In the genomic region with DNA sequence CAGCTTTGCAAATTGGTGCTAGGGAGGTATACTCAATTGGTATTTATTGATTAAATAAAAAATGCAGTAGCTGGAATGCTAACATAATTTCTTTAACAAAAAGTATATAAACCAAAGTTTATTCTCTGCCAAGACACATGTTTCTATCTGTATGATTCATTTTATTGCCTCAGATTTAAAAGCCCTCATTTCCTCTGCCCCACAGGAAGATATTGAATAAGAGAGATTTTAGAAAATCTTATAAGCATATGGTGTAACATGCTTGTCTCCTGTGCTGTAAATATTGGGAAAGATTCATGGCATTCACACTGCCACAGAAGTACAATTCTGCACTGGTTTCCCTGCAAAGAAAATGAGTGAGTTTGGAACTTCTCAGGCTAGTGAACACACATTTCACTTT, we compare ENCODE assay signal across 20 cellular contexts.
DNase-seq lines count a peak whose midpoint lies in the region; ATAC-seq, FAIRE-seq and TF ChIP-seq lines count a peak whose summit lies in the region.
"Had no signal": no experiment of that assay in that cellular context is flagged by ENCODE, and none has a peak within 500 bp of the region (broad histone marks: within the 10 kb centered on the region; RNA-seq: fewer than 3 reads in every experiment).

No MANE protein-coding gene starts in this region.

- TF ChIP-seq POLR2A in GM18505 (IDR thresholded peaks at IDR 0.05; ENCODE audit: borderline replicate concordance, extremely low read depth, insufficient read depth, insufficient read length), result no peak

- ATAC-seq in GM18505 (IDR thresholded peaks at IDR 0.05; ENCODE audit: unreplicated experiment), result no peak
- ATAC-seq: CD8-positive, alpha-beta T cell; K562 had no signal

- H3K36me3 ChIP-seq in A673 (ENCODE audit: insufficient read depth, low read length, poor library complexity, severe bottlenecking) (no peaks in the 10 kb centered on the region), bronchial epithelial cell (ENCODE audit: control insufficient read depth, insufficient read depth, low read length) (no peaks in the 10 kb centered on the region), tibial artery (no peaks in the 10 kb centered on the region)
- H3K36me3 ChIP-seq: BLaER1 had no signal

- H3K27me3 ChIP-seq in A673 (replicated peaks; ENCODE audit: insufficient read depth, low read depth, low read length, poor library complexity) (no peaks in the 10 kb centered on the region), bronchial epithelial cell (ENCODE audit: control insufficient read depth, insufficient read depth, low read length) (no peaks in the 10 kb centered on the region), tibial artery (no peaks in the 10 kb centered on the region)
- H3K27me3 ChIP-seq: BLaER1 had no signal

- FAIRE-seq in bronchial epithelial cell (lab: Jason Lieb, UNC), result no peak
- FAIRE-seq: K562 had no signal

- POLR2A ChIA-PET in A673 (lab: Charles Lee; ENCODE audit: low non-redundant PET), result no interaction called here

- CTCF ChIA-PET in A673 (lab: Charles Lee), result no interaction called here

- no peak overlapping the region for H3K4me3 ChIP-seq in A673 (ENCODE audit: low read depth, low read length, poor library complexity, severe bottlenecking)
- H3K4me3 ChIP-seq in bronchial epithelial cell (ENCODE audit: low read depth, low read length), result no peak overlapping the region
- H3K4me3 ChIP-seq in fibroblast of pulmonary artery (replicated peaks; ENCODE audit: low read depth, low read length), result no peak overlapping the region
- H3K4me3 ChIP-seq in tibial artery, result no peak overlapping the region
- H3K4me3 ChIP-seq: BLaER1, K562 had no signal

- intact Hi-C loops in A673 (cut with micrococcal nuclease; ENCODE audit: unreplicated experiment) (no loop called here), tibial artery (cut with DNase I; ENCODE audit: low total_unique reads) (no loop called here)

- H3K9me3 ChIP-seq in A673 (ENCODE audit: low read depth, low read length, poor library complexity, severe bottlenecking) (no peaks in the 10 kb centered on the region), tibial artery (no peaks in the 10 kb centered on the region)
- H3K9me3 ChIP-seq: BLaER1 had no signal

- H3K4me1 ChIP-seq in A673 (ENCODE audit: insufficient read depth, low read length, poor library complexity, severe bottlenecking) (peaks cover 3% of the 10 kb centered on the region), tibial artery (no peaks in the 10 kb centered on the region)
- H3K4me1 ChIP-seq: BLaER1 had no signal

- peak; percentile 4 for DNase-seq in A673 (ENCODE audit: low spot score)
- DNase-seq in NCI-H226, result peak; percentile 69
- peak; percentile 17 for DNase-seq in bronchial epithelial cell (ENCODE audit: low read depth)
- peak; percentile 74 for DNase-seq in fibroblast of pulmonary artery (ENCODE audit: low read depth)
- DNase-seq in tibial artery, result no peak
- DNase-seq in ecto neural progenitor cell (ENCODE audit: low spot score), result no peak
- no peak for DNase-seq in effector CD8-positive, alpha-beta T cell (lab: John Stamatoyannopoulos, UW)
- DNase-seq: Calu3; CD8-positive, alpha-beta T cell; GF-D8; GOT3; NCI-H1105 treated with DMSO at 0.1 percent for 48 hours; NCI-H1694; NCI-H2081 treated with DMSO at 0.1 percent for 48 hours; NCI-H748 treated with DMSO at 0.1 percent for 48 hours; NK-92 treated with Interleukin-12 subunit alpha and Interleukin-12 subunit beta, amount 100 ng/mL, for 24 hours; SHP77 had no signal

- no TSS peak for BruUV-seq in A673 (replicated peaks; lab: Mats Ljungman, UMichigan)

- H3K27ac ChIP-seq in A673 (ENCODE audit: low read depth, low read length, poor library complexity, severe bottlenecking) (no peak overlapping the region), tibial artery (no peak overlapping the region)
- H3K27ac ChIP-seq: BLaER1 had no signal

- no peak for TF ChIP-seq CTCF in A673 (conservative IDR thresholded peaks at IDR 0.05; ENCODE audit: low read depth, low read length)
- no peak for TF ChIP-seq CTCF in bronchial epithelial cell (IDR thresholded peaks at IDR 0.05; ENCODE audit: insufficient read depth, low read length, severe bottlenecking)
- no peak for TF ChIP-seq CTCF in fibroblast of pulmonary artery (IDR thresholded peaks at IDR 0.05; ENCODE audit: low read length, missing control alignments)
- no peak for TF ChIP-seq CTCF in tibial artery (IDR thresholded peaks at IDR 0.05)

Comparison
In these comparisons a context has a peak if more than half of its experiments do, and no peak if none do; other contexts are left out.
1. DNase-seq: peak in A673 (single experiment), NCI-H226 (single experiment), bronchial epithelial cell (single experiment) and fibroblast of pulmonary artery (single experiment); none in tibial artery (0 of 2), ecto neural progenitor cell (single experiment) and effector CD8-positive, alpha-beta T cell (single experiment).